13 cellular contexts compared by ENCODE assay signal in the genomic region with DNA sequence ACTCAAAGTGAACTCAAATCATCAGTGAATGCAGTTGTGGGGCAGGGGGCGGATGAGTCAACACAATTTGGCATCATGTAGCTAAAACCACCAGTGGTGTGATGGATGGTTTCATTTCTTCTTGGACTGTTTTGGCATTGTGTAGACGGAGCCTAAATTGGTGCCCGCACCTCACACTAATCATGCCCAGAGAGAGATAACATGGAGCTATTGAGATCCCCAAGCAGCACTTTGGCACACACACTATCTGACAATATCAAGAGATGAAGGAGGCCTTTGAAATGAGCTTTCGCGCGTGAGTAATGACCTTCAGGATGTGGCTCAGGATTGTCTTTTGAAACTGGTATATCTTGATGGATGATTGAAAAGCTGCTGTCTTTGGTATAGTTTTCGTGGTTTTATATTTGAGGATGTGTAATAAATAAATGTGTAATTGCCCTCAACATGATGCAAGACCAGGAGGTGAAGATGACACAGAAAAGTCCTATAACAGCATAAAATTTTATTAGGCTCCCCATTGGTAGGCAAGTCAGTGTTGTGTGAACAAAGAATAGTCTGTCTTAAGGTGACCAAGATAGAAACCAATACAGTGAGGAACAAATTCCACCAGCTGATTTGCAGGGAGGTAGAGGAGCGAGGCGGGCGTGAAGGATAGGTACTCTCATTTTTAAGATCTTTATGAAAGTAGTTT.
A peak's percentile ranks its signal among the peaks of the same experiment; 100 is the strongest.
DNase-seq lines count a peak whose midpoint lies in the region; ATAC-seq and TF ChIP-seq lines count a peak whose summit lies in the region.
"Had no signal": no experiment of that assay in that cellular context is flagged by ENCODE, and none has a peak within 500 bp of the region (broad histone marks: within the 10 kb centered on the region; RNA-seq: fewer than 3 reads in every experiment).

No MANE protein-coding gene starts in this region.

- H3K4me3 ChIP-seq in right cardiac atrium (ENCODE audit: low read length) (no peak overlapping the region), foreskin fibroblast (ENCODE audit: low read depth in 1 of 2, low read length in 2 of 2) (no peak overlapping the region)
- H3K4me3 ChIP-seq: heart left ventricle, PC-9 had no signal

- TF ChIP-seq CTCF in foreskin fibroblast (IDR thresholded peaks at IDR 0.05; ENCODE audit: low read depth, low read length): no peak

- H3K9me3 ChIP-seq in right cardiac atrium (ENCODE audit: control insufficient read depth, low read length): no peaks in the 10 kb centered on the region
- H3K9me3 ChIP-seq: heart left ventricle had no signal

- H3K4me3 Mint-ChIP-seq in activated CD4-positive, alpha-beta T cell treated with anti-CD3 and anti-CD28 coated beads for 36 hours: peak overlapping the region; percentile 22
- peak overlapping the region; percentile 42 for H3K4me3 Mint-ChIP-seq in activated naive CD4-positive, alpha-beta T cell treated with anti-CD3 and anti-CD28 coated beads, Interleukin-2, amount 50 U/mL, for 24 hours
- H3K4me3 Mint-ChIP-seq in stimulated activated effector memory CD8-positive, alpha-beta T cell treated with anti-CD3 and anti-CD28 coated beads, Interleukin-12 subunit alpha, Interleukin-12 subunit beta, amount 100 ng/mL, for 72 hours: no peak overlapping the region
- H3K4me3 Mint-ChIP-seq: T-cell had no signal

- peak; percentile 76 for DNase-seq in activated CD4-positive, alpha-beta T cell treated with anti-CD3 and anti-CD28 coated beads for 36 hours
- DNase-seq in activated CD4-positive, alpha-beta T cell treated with anti-CD3 and anti-CD28 coated beads for 1 hour: no peak
- DNase-seq in M059J (ENCODE audit: low read depth) (peak; percentile 54), NCI-H1417 (lab: John Stamatoyannopoulos, UW) (no peak), right cardiac atrium (no peak), foreskin fibroblast (no peak)
- peak in 1 of 2 donors; percentile 63 for DNase-seq in stimulated activated effector memory CD8-positive, alpha-beta T cell treated with anti-CD3 and anti-CD28 coated beads, Interleukin-12 subunit alpha, Interleukin-12 subunit beta, amount 100 ng/mL, for 72 hours (ENCODE audit: low spot score in 2 of 2)
- DNase-seq: caudate nucleus, heart left ventricle, NCI-H2107, PC-9, T-cell had no signal

- no peaks in the 10 kb centered on the region for H3K27me3 Mint-ChIP-seq in activated CD4-positive, alpha-beta T cell treated with anti-CD3 and anti-CD28 coated beads for 36 hours
- H3K27me3 Mint-ChIP-seq in activated naive CD4-positive, alpha-beta T cell treated with anti-CD3 and anti-CD28 coated beads, Interleukin-2, amount 50 U/mL, for 24 hours: no peaks in the 10 kb centered on the region

- CTCF ChIA-PET in activated CD4-positive, alpha-beta T cell treated with anti-CD3 and anti-CD28 coated beads for 36 hours (lab: Charles Lee): interaction anchor here (0.6 to 1.8 kb wide), 14 partner anchors 8 to 1106 kb away, joined by 3 to 7 read pairs (median 4); no protein-coding TSS in a partner anchor

- H3K4me1 ChIP-seq in right cardiac atrium (ENCODE audit: control insufficient read depth, insufficient read depth, low read length): peaks cover 5% of the 10 kb centered on the region

- no peaks in the 10 kb centered on the region for H3K27me3 ChIP-seq in right cardiac atrium (ENCODE audit: control insufficient read depth, insufficient read depth)
- H3K27me3 ChIP-seq: heart left ventricle had no signal

- WGBS in right cardiac atrium: 83% methylated on average over 10 of the region's 10 CpGs

- peaks cover 14% of the 10 kb centered on the region for H3K36me3 Mint-ChIP-seq in activated CD4-positive, alpha-beta T cell treated with anti-CD3 and anti-CD28 coated beads for 36 hours (ENCODE audit: low read depth)
- peaks cover 14% of the 10 kb centered on the region for H3K36me3 Mint-ChIP-seq in activated naive CD4-positive, alpha-beta T cell treated with anti-CD3 and anti-CD28 coated beads, Interleukin-2, amount 50 U/mL, for 24 hours
- no peaks in the 10 kb centered on the region for H3K36me3 Mint-ChIP-seq in stimulated activated effector memory CD8-positive, alpha-beta T cell treated with anti-CD3 and anti-CD28 coated beads, Interleukin-12 subunit alpha, Interleukin-12 subunit beta, amount 100 ng/mL, for 72 hours

- peaks cover 3% of the 10 kb centered on the region for H3K9me3 Mint-ChIP-seq in activated CD4-positive, alpha-beta T cell treated with anti-CD3 and anti-CD28 coated beads for 36 hours (ENCODE audit: low read depth)
- no peaks in the 10 kb centered on the region for H3K9me3 Mint-ChIP-seq in activated naive CD4-positive, alpha-beta T cell treated with anti-CD3 and anti-CD28 coated beads, Interleukin-2, amount 50 U/mL, for 24 hours
- H3K9me3 Mint-ChIP-seq in stimulated activated effector memory CD8-positive, alpha-beta T cell treated with anti-CD3 and anti-CD28 coated beads, Interleukin-12 subunit alpha, Interleukin-12 subunit beta, amount 100 ng/mL, for 72 hours: no peaks in the 10 kb centered on the region
- H3K9me3 Mint-ChIP-seq: T-cell had no signal

- intact Hi-C loops in activated CD4-positive, alpha-beta T cell treated with anti-CD3 and anti-CD28 coated beads for 36 hours (cut with DNase I, micrococcal nuclease): loop anchor here (1.0 to 10.0 kb wide), 12 partner anchors 8 to 839 kb away; no protein-coding TSS in a partner anchor
- intact Hi-C loops in right cardiac atrium (cut with DNase I): loop anchor here in 1 of 4 donors (10.0 kb wide), 1 partner anchor 58 kb away; no protein-coding TSS in a partner anchor

- peaks cover 74% of the 10 kb centered on the region for H3K4me1 Mint-ChIP-seq in activated CD4-positive, alpha-beta T cell treated with anti-CD3 and anti-CD28 coated beads for 36 hours
- H3K4me1 Mint-ChIP-seq in activated naive CD4-positive, alpha-beta T cell treated with anti-CD3 and anti-CD28 coated beads, Interleukin-2, amount 50 U/mL, for 24 hours: peaks cover 71% of the 10 kb centered on the region
- peaks cover 18% of the 10 kb centered on the region for H3K4me1 Mint-ChIP-seq in stimulated activated effector memory CD8-positive, alpha-beta T cell treated with anti-CD3 and anti-CD28 coated beads, Interleukin-12 subunit alpha, Interleukin-12 subunit beta, amount 100 ng/mL, for 72 hours

- ATAC-seq in activated CD4-positive, alpha-beta T cell treated with anti-CD3 and anti-CD28 coated beads for 36 hours: peak; percentile 78
- peak; percentile 88 for ATAC-seq in stimulated activated effector memory CD8-positive, alpha-beta T cell treated with anti-CD3 and anti-CD28 coated beads, Interleukin-12 subunit alpha, Interleukin-12 subunit beta, amount 100 ng/mL, for 72 hours
- no peak for ATAC-seq in right cardiac atrium
- ATAC-seq: heart left ventricle had no signal

- H3K27ac Mint-ChIP-seq in activated CD4-positive, alpha-beta T cell treated with anti-CD3 and anti-CD28 coated beads for 36 hours: peak overlapping the region; percentile 93
- H3K27ac Mint-ChIP-seq in activated naive CD4-positive, alpha-beta T cell treated with anti-CD3 and anti-CD28 coated beads, Interleukin-2, amount 50 U/mL, for 24 hours: peak overlapping the region; percentile 86
- H3K27ac Mint-ChIP-seq in stimulated activated effector memory CD8-positive, alpha-beta T cell treated with anti-CD3 and anti-CD28 coated beads, Interleukin-12 subunit alpha, Interleukin-12 subunit beta, amount 100 ng/mL, for 72 hours: peak overlapping the region; percentile 32

- no peak overlapping the region for H3K27ac ChIP-seq in right cardiac atrium (ENCODE audit: low read length)
- H3K27ac ChIP-seq: heart left ventricle, PC-9 had no signal

- POLR2A ChIA-PET in activated CD4-positive, alpha-beta T cell treated with anti-CD3 and anti-CD28 coated beads for 36 hours (lab: Charles Lee): interaction anchor here (0.6 to 1.7 kb wide), 9 partner anchors 8 to 966 kb away, joined by 3 to 30 read pairs (median 4); no protein-coding TSS in a partner anchor

Comparison
In these comparisons a context has a peak if more than half of its experiments do, and no peak if none do; other contexts are left out.
1. DNase-seq: peak in activated CD4-positive, alpha-beta T cell treated with anti-CD3 and anti-CD28 coated beads for 36 hours (single experiment) and M059J (single experiment); none in activated CD4-positive, alpha-beta T cell treated with anti-CD3 and anti-CD28 coated beads for 1 hour (single experiment), NCI-H1417 (0 of 3), right cardiac atrium (0 of 3) and foreskin fibroblast (0 of 2).
2. ATAC-seq: peak in activated CD4-positive, alpha-beta T cell treated with anti-CD3 and anti-CD28 coated beads for 36 hours (single experiment) and stimulated activated effector memory CD8-positive, alpha-beta T cell treated with anti-CD3 and anti-CD28 coated beads, Interleukin-12 subunit alpha, Interleukin-12 subunit beta, amount 100 ng/mL, for 72 hours (single experiment); none in right cardiac atrium (0 of 2).
3. H3K27ac Mint-ChIP-seq: peak in every context shown above with its lines; median percentile 93 in activated CD4-positive, alpha-beta T cell treated with anti-CD3 and anti-CD28 coated beads for 36 hours; 86 in activated naive CD4-positive, alpha-beta T cell treated with anti-CD3 and anti-CD28 coated beads, Interleukin-2, amount 50 U/mL, for 24 hours; 32 in stimulated activated effector memory CD8-positive, alpha-beta T cell treated with anti-CD3 and anti-CD28 coated beads, Interleukin-12 subunit alpha, Interleukin-12 subunit beta, amount 100 ng/mL, for 72 hours.